1 cellular context compared by ENCODE assay signal in genomic region chr21:42784276-42784675, GRCh38.
TF ChIP-seq lines count a peak whose summit lies in the region.

No MANE protein-coding gene starts in this region.

TF ChIP-seq in GM23338, 12 proteins besides CTCF, POLR2A, EP300 and RAD21 (continued from another document):
- TF ChIP-seq REST (IDR thresholded peaks at IDR 0.05; ENCODE audit: unreplicated experiment) (no peak), ZNF331 (CRISPR knock-in tag; IDR thresholded peaks at IDR 0.05; ENCODE audit: low read depth) (no peak), NANOG (IDR thresholded peaks at IDR 0.05; ENCODE audit: borderline replicate concordance) (no peak), JUNB (IDR thresholded peaks at IDR 0.05; ENCODE audit: unreplicated experiment) (no peak), CREB1 (CRISPR knock-in tag; IDR thresholded peaks at IDR 0.05; ENCODE audit: low read depth) (no peak), STAT1 (IDR thresholded peaks at IDR 0.05; ENCODE audit: unreplicated experiment) (no peak)
TF ChIP-seq in GM23338: peak in this region for 0.
